9 cellular contexts compared by ENCODE assay signal in the genomic region with DNA sequence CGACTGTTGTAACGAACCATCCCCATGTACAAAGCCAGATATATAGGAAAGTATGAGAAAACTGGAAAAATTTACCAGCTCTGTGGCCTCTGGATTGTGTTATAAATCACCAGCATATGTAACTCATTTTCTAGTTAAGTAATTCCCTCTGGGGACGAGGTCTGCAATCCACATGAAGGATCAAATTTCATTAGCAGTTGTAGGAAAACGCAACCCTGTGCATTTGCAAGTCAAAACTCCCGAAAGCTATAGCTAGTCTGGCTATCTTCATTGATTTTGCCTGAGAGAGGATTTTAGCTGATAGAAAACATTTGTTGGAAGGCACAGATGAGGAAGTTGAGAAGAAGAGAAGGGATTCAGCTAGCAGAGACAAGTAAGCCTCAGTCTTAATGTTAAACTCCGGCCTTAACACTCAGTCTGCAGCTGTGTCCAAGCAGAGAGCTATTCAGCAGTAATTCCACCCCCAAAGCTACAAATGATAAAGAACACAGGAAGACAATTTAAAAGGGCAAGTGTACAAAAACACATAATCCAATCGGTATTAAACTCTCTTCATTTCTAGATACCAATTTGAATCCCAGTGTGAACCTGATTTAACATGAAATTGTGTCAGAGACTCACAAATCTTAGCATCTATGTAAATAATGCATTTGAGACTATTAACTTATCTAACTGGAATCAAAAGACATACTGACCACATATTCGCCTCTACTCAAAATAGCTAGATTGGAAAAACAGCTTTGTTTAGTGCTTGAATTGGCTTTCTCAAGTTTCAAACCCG. TPM values are rescaled to one million over a fixed set of nuclear protein-coding genes. Genes with fewer than 3 reads are reported as not detected.
DNase-seq lines count a peak whose midpoint lies in the region; ATAC-seq and TF ChIP-seq lines count a peak whose summit lies in the region.
"Had no signal": no experiment of that assay in that cellular context is flagged by ENCODE, and none has a peak within 500 bp of the region (broad histone marks: within the 10 kb centered on the region; RNA-seq: fewer than 3 reads in every experiment).

No MANE protein-coding gene starts in this region.

- ATAC-seq in DND-41 (ENCODE audit: insufficient read depth, low read depth) (peak; percentile 53), RWPE2 (ENCODE audit: low read depth) (peak; percentile 24), HG03571 (IDR thresholded peaks at IDR 0.05; ENCODE audit: unreplicated experiment) (no peak), GM18511 (IDR thresholded peaks at IDR 0.05; ENCODE audit: unreplicated experiment) (no peak)

- H3K4me3 ChIP-seq in DND-41 (ENCODE audit: low read depth in 1 of 2, low read length in 2 of 2), result peak overlapping the region; percentile 39 to 71; a peak in 3 of 4 replicates
- peak overlapping the region; percentile 70 for H3K4me3 ChIP-seq in HUES64 (ENCODE audit: low read length)
- peak overlapping the region; percentile 44 for H3K4me3 ChIP-seq in RWPE2 (ENCODE audit: severe bottlenecking)
- H3K4me3 ChIP-seq in foreskin fibroblast (ENCODE audit: low read depth in 1 of 2, low read length in 2 of 2), result peak overlapping the region; percentile 64 to 92
- H3K4me3 ChIP-seq in retinal pigment epithelial cell (ENCODE audit: low read length), result peak overlapping the region; percentile 58

- H3K9me3 Mint-ChIP-seq in activated naive CD8-positive, alpha-beta T cell treated with anti-CD3 and anti-CD28 coated beads for 36 hours, result no peaks in the 10 kb centered on the region
- H3K9me3 Mint-ChIP-seq: stimulated activated naive CD8-positive, alpha-beta T cell treated with anti-CD3 and anti-CD28 coated beads, Interleukin-15, Interleukin-2, amounts not matched to agents 100 ng/mL and 50 ng/mL, for 24 hours had no signal

- peaks cover 28% of the 10 kb centered on the region for H3K4me1 Mint-ChIP-seq in activated naive CD8-positive, alpha-beta T cell treated with anti-CD3 and anti-CD28 coated beads for 36 hours

- no peaks in the 10 kb centered on the region for H4K20me1 ChIP-seq in DND-41 (ENCODE audit: insufficient read depth, low read length)

- DNase-seq in DND-41 (peak; percentile 11), RWPE2 (ENCODE audit: low spot score) (no peak), foreskin fibroblast (peak; percentile 83 to 92), retinal pigment epithelial cell (ENCODE audit: low read depth) (no peak)
- DNase-seq in activated naive CD8-positive, alpha-beta T cell treated with anti-CD3 and anti-CD28 coated beads for 36 hours, result no peak

- H3K27ac ChIP-seq in DND-41 (ENCODE audit: low read length) (peak overlapping the region; percentile 90), HUES64 (ENCODE audit: low read depth, low read length) (peak overlapping the region; percentile 72), RWPE2 (ENCODE audit: poor library complexity, severe bottlenecking) (peak overlapping the region; percentile 99)

- peaks cover 15% of the 10 kb centered on the region for H3K79me2 ChIP-seq in DND-41 (ENCODE audit: insufficient read depth, low read length)

- peak overlapping the region; percentile 85 for H2AFZ ChIP-seq in DND-41 (ENCODE audit: low read depth, low read length)

- TF ChIP-seq CTCF in DND-41 (IDR thresholded peaks at IDR 0.05; ENCODE audit: borderline replicate concordance, extremely low read depth, low read length, poor library complexity, severe bottlenecking), result peak; percentile 2
- no peak for TF ChIP-seq CTCF in RWPE2 (IDR thresholded peaks at IDR 0.05; ENCODE audit: poor library complexity, severe bottlenecking)
- no peak for TF ChIP-seq CTCF in foreskin fibroblast (IDR thresholded peaks at IDR 0.05; ENCODE audit: low read depth, low read length)
- no peak for TF ChIP-seq CTCF in retinal pigment epithelial cell (conservative IDR thresholded peaks at IDR 0.05; ENCODE audit: low read depth, low read length)

- 6% methylated on average over 7 of the region's 9 CpGs for WGBS in HUES64

- H3K9ac ChIP-seq in DND-41 (ENCODE audit: low read depth, low read length) (peak overlapping the region; percentile 62), HUES64 (ENCODE audit: low read depth, low read length) (peak overlapping the region; percentile 68)

- H3K27me3 ChIP-seq in DND-41 (ENCODE audit: insufficient read depth, low read length, poor library complexity) (no peaks in the 10 kb centered on the region), HUES64 (ENCODE audit: insufficient read depth, low read length) (no peaks in the 10 kb centered on the region), RWPE2 (ENCODE audit: insufficient read depth, poor library complexity, severe bottlenecking) (no peaks in the 10 kb centered on the region)

- no peak overlapping the region for H3K4me3 Mint-ChIP-seq in activated naive CD8-positive, alpha-beta T cell treated with anti-CD3 and anti-CD28 coated beads for 36 hours
- H3K4me3 Mint-ChIP-seq: stimulated activated naive CD8-positive, alpha-beta T cell treated with anti-CD3 and anti-CD28 coated beads, Interleukin-15, Interleukin-2, amounts not matched to agents 100 ng/mL and 50 ng/mL, for 24 hours had no signal

- no peaks in the 10 kb centered on the region for H3K27me3 Mint-ChIP-seq in activated naive CD8-positive, alpha-beta T cell treated with anti-CD3 and anti-CD28 coated beads for 36 hours
- H3K27me3 Mint-ChIP-seq: stimulated activated naive CD8-positive, alpha-beta T cell treated with anti-CD3 and anti-CD28 coated beads, Interleukin-15, Interleukin-2, amounts not matched to agents 100 ng/mL and 50 ng/mL, for 24 hours had no signal

- peak overlapping the region; percentile 93 for H3K4me2 ChIP-seq in DND-41 (ENCODE audit: insufficient read depth, low read length)

- H3K4me1 ChIP-seq in DND-41 (ENCODE audit: insufficient read depth, low read length), result peaks cover 54% of the 10 kb centered on the region
- H3K4me1 ChIP-seq in HUES64 (ENCODE audit: insufficient read depth, low read length), result peaks cover 22% of the 10 kb centered on the region
- peaks cover 55% of the 10 kb centered on the region for H3K4me1 ChIP-seq in RWPE2 (ENCODE audit: insufficient read depth, poor library complexity, severe bottlenecking)

- no peaks in the 10 kb centered on the region for H3K36me3 ChIP-seq in DND-41 (ENCODE audit: insufficient read depth, low read length)
- H3K36me3 ChIP-seq in HUES64 (ENCODE audit: insufficient read depth, low read length), result peaks cover 9% of the 10 kb centered on the region; the same call in 1 of the 2 replicates
- H3K36me3 ChIP-seq in RWPE2 (ENCODE audit: low read depth), result peaks cover 47% of the 10 kb centered on the region

- H3K9me3 ChIP-seq in DND-41 (ENCODE audit: insufficient read depth, low read length, severe bottlenecking) (no peaks in the 10 kb centered on the region), HUES64 (ENCODE audit: insufficient read depth, low read depth, low read length) (no peaks in the 10 kb centered on the region), RWPE2 (ENCODE audit: severe bottlenecking) (no peaks in the 10 kb centered on the region)

- H3K36me3 Mint-ChIP-seq in activated naive CD8-positive, alpha-beta T cell treated with anti-CD3 and anti-CD28 coated beads for 36 hours, result peaks cover 8% of the 10 kb centered on the region

- H3K27ac Mint-ChIP-seq in activated naive CD8-positive, alpha-beta T cell treated with anti-CD3 and anti-CD28 coated beads for 36 hours, result no peak overlapping the region
- H3K27ac Mint-ChIP-seq: stimulated activated naive CD8-positive, alpha-beta T cell treated with anti-CD3 and anti-CD28 coated beads, Interleukin-15, Interleukin-2, amounts not matched to agents 100 ng/mL and 50 ng/mL, for 24 hours had no signal

RNA-seq across cellular contexts. Expression of gene CERS5, which starts 54.2 kb away (rescaled TPM):
- 32.5 TPM for polyA plus RNA-seq in HUES64 (2013, experiment 1 of 2)
- 32.1 TPM for polyA plus RNA-seq in HUES64 (2013, experiment 2 of 2)
- 10 to 100 TPM; 36.4 to 41.3 TPM for total RNA-seq in activated naive CD8-positive, alpha-beta T cell treated with anti-CD3 and anti-CD28 coated beads for 36 hours

Comparison
In these comparisons a context has a peak if more than half of its experiments do, and no peak if none do; other contexts are left out.
1. ATAC-seq: peak in DND-41 (single experiment) and RWPE2 (single experiment); none in HG03571 (single experiment) and GM18511 (single experiment).
2. DNase-seq: peak in DND-41 (single experiment) and foreskin fibroblast (2 of 2); none in RWPE2 (single experiment), retinal pigment epithelial cell (single experiment) and activated naive CD8-positive, alpha-beta T cell treated with anti-CD3 and anti-CD28 coated beads for 36 hours (single experiment).
3. Peak in every context shown above with its lines, with median percentiles within 50 percentile points of each other: H3K27ac ChIP-seq and H3K4me3 ChIP-seq.